Comparison of ENCODE assay signal across 10 cellular contexts in genomic region chr5:177327539-177328522, GRCh38. TPM values are rescaled to one million over a fixed set of nuclear protein-coding genes. Genes with fewer than 3 reads are reported as not detected.
DNase-seq lines count a peak whose midpoint lies in the region; ATAC-seq and TF ChIP-seq lines count a peak whose summit lies in the region.
"Had no signal": no experiment of that assay in that cellular context is flagged by ENCODE, and none has a peak within 500 bp of the region (broad histone marks: within the 10 kb centered on the region; RNA-seq: fewer than 3 reads in every experiment).

No MANE protein-coding gene starts in this region.

- peaks cover 9% of the 10 kb centered on the region for H3K9me3 Mint-ChIP-seq in Caco-2 (ENCODE audit: unreplicated experiment)
- H3K9me3 Mint-ChIP-seq: naive B cell had no signal

- H4K91ac ChIP-seq in trophoblast cell (ENCODE audit: low read depth, low read length): no peak overlapping the region

- peaks cover 62% of the 10 kb centered on the region for H3K36me3 Mint-ChIP-seq in Caco-2 (ENCODE audit: insufficient read depth, unreplicated experiment)
- H3K36me3 Mint-ChIP-seq: naive B cell had no signal

- peaks cover 33% of the 10 kb centered on the region for H3K4me1 Mint-ChIP-seq in Caco-2 (ENCODE audit: low read depth, unreplicated experiment)

- no peak overlapping the region for H2AFZ ChIP-seq in trophoblast cell (ENCODE audit: insufficient read depth, low read length, poor library complexity)

- no CpG with 5 or more reads among the region's 28 CpGs for WGBS in trophoblast cell (ENCODE audit: extremely low coverage, insufficient coverage, insufficient read length)

- peak overlapping the region; percentile 5 for H3K18ac ChIP-seq in trophoblast cell (ENCODE audit: low read length)

- ATAC-seq in GM21526 (IDR thresholded peaks at IDR 0.05; ENCODE audit: low FRiP score, unreplicated experiment) (no peak), HG03025 (IDR thresholded peaks at IDR 0.05; ENCODE audit: low FRiP score, unreplicated experiment) (no peak)

- peak overlapping the region; percentile 1 for H2AK5ac ChIP-seq in trophoblast cell (ENCODE audit: low read length)

- no peak overlapping the region for H3K4ac ChIP-seq in trophoblast cell (ENCODE audit: low read depth, low read length)

- H3K27me3 ChIP-seq in Caco-2 (replicated peaks; ENCODE audit: control insufficient read depth, insufficient read depth, low read length) (no peaks in the 10 kb centered on the region), trophoblast cell (ENCODE audit: insufficient read depth, low read length) (no peaks in the 10 kb centered on the region)
- H3K27me3 ChIP-seq: colonic mucosa had no signal

- peak overlapping the region; percentile 5 for H2BK120ac ChIP-seq in trophoblast cell (ENCODE audit: insufficient read depth, low read length, poor library complexity)

- peak overlapping the region; percentile 95 for H3K27ac Mint-ChIP-seq in Caco-2 (ENCODE audit: unreplicated experiment)

- H3K9ac ChIP-seq in trophoblast cell (ENCODE audit: low read length): no peak overlapping the region

- no peaks in the 10 kb centered on the region for H3K27me3 Mint-ChIP-seq in Caco-2 (ENCODE audit: insufficient read depth, unreplicated experiment)
- H3K27me3 Mint-ChIP-seq: naive B cell had no signal

- peak overlapping the region; percentile 22 for H3K14ac ChIP-seq in trophoblast cell (ENCODE audit: low read length)

- no peak overlapping the region for H3K4me3 Mint-ChIP-seq in Caco-2 (ENCODE audit: unreplicated experiment)

- H3K4me1 ChIP-seq in Caco-2 (peaks cover 41% of the 10 kb centered on the region), trophoblast cell (ENCODE audit: control insufficient read depth in 1 of 2, insufficient read depth in 2 of 2, low read length in 2 of 2) (peaks cover 2 to 10% of the 10 kb centered on the region in 2 experiments)
- H3K4me1 ChIP-seq: colonic mucosa had no signal

- peaks cover 7% of the 10 kb centered on the region for H3K79me1 ChIP-seq in trophoblast cell (ENCODE audit: low read length)

- no peak overlapping the region for H2BK12ac ChIP-seq in trophoblast cell (ENCODE audit: low read length)

- H2BK5ac ChIP-seq in trophoblast cell (ENCODE audit: low read depth, low read length, poor library complexity): peak overlapping the region; percentile 19

- H3K36me3 ChIP-seq in Caco-2 (ENCODE audit: control insufficient read depth, insufficient read depth, low read length) (no peaks in the 10 kb centered on the region), trophoblast cell (ENCODE audit: control insufficient read depth in 1 of 2, insufficient read depth in 2 of 2, low read length in 2 of 2) (peaks cover 27 to 34% of the 10 kb centered on the region in 2 experiments)

- intact Hi-C loops in Caco-2 (cut with micrococcal nuclease; ENCODE audit: unreplicated experiment): no loop called here

- DNase-seq in Caco-2: peak in 1 of 2 experiments; percentile 18
- peak; percentile 26 for DNase-seq in T1000 (lab: John Stamatoyannopoulos, UW)
- peak; percentile 10 for DNase-seq in fibroblast of peridontal ligament (ENCODE audit: extremely low read depth)
- peak in 1 of 2 donors; percentile 33 for DNase-seq in trophoblast cell
- DNase-seq in COLO668 (lab: John Stamatoyannopoulos, UW; ENCODE audit: unreplicated experiment): no peak
- DNase-seq in NCI-H128 (lab: John Stamatoyannopoulos, UW; ENCODE audit: unreplicated experiment): no peak
- DNase-seq: colonic mucosa, naive B cell had no signal

- no peak overlapping the region for H3K23ac ChIP-seq in trophoblast cell (ENCODE audit: low read length)

- H3K9me3 ChIP-seq in Caco-2: no peaks in the 10 kb centered on the region
- H3K9me3 ChIP-seq in trophoblast cell (ENCODE audit: insufficient read depth, low read depth, low read length): no peaks in the 10 kb centered on the region
- H3K9me3 ChIP-seq: colonic mucosa had no signal

- H3K79me2 ChIP-seq in trophoblast cell (ENCODE audit: control insufficient read depth, insufficient read depth, low read length, poor library complexity): no peaks in the 10 kb centered on the region

- H3K4me2 ChIP-seq in trophoblast cell (ENCODE audit: low read length): no peak overlapping the region

- BruUV-seq in Caco-2 (replicated peaks; lab: Mats Ljungman, UMichigan): no TSS peak

- no peak for TF ChIP-seq CTCF in Caco-2 (IDR thresholded peaks at IDR 0.05; ENCODE audit: insufficient read depth in 1 of 2, low read depth in 1 of 2, low read length in 1 of 2, severe bottlenecking in 1 of 2, unreplicated experiment in 1 of 2)

- H3K4me3 ChIP-seq in Caco-2 (ENCODE audit: low read depth, low read length): no peak overlapping the region
- no peak overlapping the region for H3K4me3 ChIP-seq in trophoblast cell (ENCODE audit: low read depth, low read length)
- H3K4me3 ChIP-seq: colonic mucosa had no signal

- POLR2A ChIA-PET in Caco-2 (lab: Charles Lee): no interaction called here

- H4K12ac ChIP-seq in trophoblast cell (ENCODE audit: low read depth, low read length): no peak overlapping the region

- H4K8ac ChIP-seq in trophoblast cell (ENCODE audit: low read depth, low read length): no peak overlapping the region

- CTCF ChIA-PET in Caco-2 (lab: Charles Lee): interaction anchor here (0.6 to 1.5 kb wide), 5 partner anchors 9 to 147 kb away, joined by 3 to 4 read pairs (median 3); no protein-coding TSS in a partner anchor

- H3K27ac ChIP-seq in trophoblast cell (ENCODE audit: low read depth, low read length): no peak overlapping the region
- H3K27ac ChIP-seq: colonic mucosa had no signal

RNA-seq across cellular contexts. Expression of gene MXD3, which starts 16.1 kb away (rescaled TPM):
- total RNA-seq in Caco-2 (2022): 19.8 and 20.6 TPM in 2 replicates
- polyA plus RNA-seq in trophoblast cell (2013): 8.7 and 9.4 TPM in 2 replicates

RNA-seq across cellular contexts. Expression of gene LMAN2, which starts 23.6 kb away (rescaled TPM):
- total RNA-seq in Caco-2 (2022): 240 and 241 TPM in 2 replicates
- polyA plus RNA-seq in trophoblast cell (2013): 339 and 340 TPM in 2 replicates

RNA-seq across cellular contexts. Expression of gene PRELID1, which starts 24.2 kb away (rescaled TPM):
- 201 and 229 TPM in 2 replicates for total RNA-seq in Caco-2 (2022)
- polyA plus RNA-seq in trophoblast cell (2013): 213 and 221 TPM in 2 replicates

RNA-seq across cellular contexts. Expression of gene RAB24, which starts 24.3 kb away (rescaled TPM):
- total RNA-seq in Caco-2 (2022): 29.9 and 31.7 TPM in 2 replicates
- polyA plus RNA-seq in trophoblast cell (2013): 30.0 and 32.2 TPM in 2 replicates

RNA-seq across cellular contexts. Expression of gene RGS14, which starts 29.9 kb away (rescaled TPM):
- 15.2 and 16.7 TPM in 2 replicates for total RNA-seq in Caco-2 (2022)
- polyA plus RNA-seq in trophoblast cell (2013): 9.9 and 10.1 TPM in 2 replicates

Comparison
In these comparisons a context has a peak if more than half of its experiments do, and no peak if none do; other contexts are left out.
1. DNase-seq: peak in T1000 (single experiment) and fibroblast of peridontal ligament (single experiment); none in COLO668 (single experiment) and NCI-H128 (single experiment).